In genomic region chr17:18166894-18167293, GRCh38 we compare ENCODE assay signal across 1 cellular context.
TF ChIP-seq lines count a peak whose summit lies in the region.

No MANE protein-coding gene starts in this region.

TF ChIP-seq in GM12878, 131 proteins besides CTCF, POLR2A, EP300 and RAD21:
- TF ChIP-seq PAX8 (IDR thresholded peaks at IDR 0.05) (no peak), SIN3A (IDR thresholded peaks at IDR 0.05; ENCODE audit: low read depth, low read length) (no peak), FOXM1 (IDR thresholded peaks at IDR 0.05; ENCODE audit: low read depth, low read length) (no peak), USF2 (IDR thresholded peaks at IDR 0.05; ENCODE audit: borderline replicate concordance, low read depth, low read length) (no peak), EED (IDR thresholded peaks at IDR 0.05; ENCODE audit: low read depth) (no peak), CHD4 (IDR thresholded peaks at IDR 0.05) (no peak), GATAD2B (conservative IDR thresholded peaks at IDR 0.05; ENCODE audit: low read depth) (no peak), BMI1 (IDR thresholded peaks at IDR 0.05; ENCODE audit: borderline replicate concordance) (no peak), PRDM15 (CRISPR knock-in tag; IDR thresholded peaks at IDR 0.05) (no peak)
